In genomic region chr5:132489051-132489770, GRCh38 we compare ENCODE assay signal across 9 cellular contexts. TPM values are rescaled to one million over a fixed set of nuclear protein-coding genes. Genes with fewer than 3 reads are reported as not detected.
DNase-seq lines count a peak whose midpoint lies in the region; ATAC-seq and TF ChIP-seq lines count a peak whose summit lies in the region.
"Had no signal": no experiment of that assay in that cellular context is flagged by ENCODE, and none has a peak within 500 bp of the region (broad histone marks: within the 10 kb centered on the region; RNA-seq: fewer than 3 reads in every experiment).

No MANE protein-coding gene starts in this region.

- TSS peak; percentile 44 for BruUV-seq in Caco-2 (replicated peaks; lab: Mats Ljungman, UMichigan)

- no peak for ATAC-seq in HG03039 (IDR thresholded peaks at IDR 0.05; ENCODE audit: unreplicated experiment)

- DNase-seq in Caco-2 (no peak), OCI-M1 (lab: John Stamatoyannopoulos, UW) (peak; percentile 48), colonic mucosa (peak; percentile 41), neural crest cell (ENCODE audit: low read depth, low spot score) (no peak), NCI-H146 treated with DMSO at 0.1 percent for 48 hours (lab: John Stamatoyannopoulos, UW; ENCODE audit: unreplicated experiment) (no peak), NCI-H2196 treated with DMSO at 0.1 percent for 48 hours (lab: John Stamatoyannopoulos, UW; ENCODE audit: unreplicated experiment) (no peak), NCI-H774 (lab: John Stamatoyannopoulos, UW) (no peak)

- peak overlapping the region; percentile 98 for H3K9ac ChIP-seq in colonic mucosa (ENCODE audit: low read depth in 2 of 2, low read length in 2 of 2)

- H3K4me1 Mint-ChIP-seq in Caco-2 (ENCODE audit: low read depth, unreplicated experiment): peaks cover 7% of the 10 kb centered on the region
- no peaks in the 10 kb centered on the region for H3K4me1 Mint-ChIP-seq in neural crest cell

- POLR2A ChIA-PET in Caco-2 (lab: Charles Lee): interaction anchor here (0.5 to 2.0 kb wide), 3 partner anchors 51 to 195 kb away, joined by 3 to 8 read pairs (median 4); partner anchors contain the start of gene SLC22A4

- H3K27ac Mint-ChIP-seq in Caco-2 (ENCODE audit: unreplicated experiment): no peak overlapping the region
- H3K27ac Mint-ChIP-seq in neural crest cell (ENCODE audit: unreplicated experiment): no peak overlapping the region

- H3K36me3 ChIP-seq in Caco-2 (ENCODE audit: control insufficient read depth, insufficient read depth, low read length) (peaks cover 1% of the 10 kb centered on the region; the same call in 1 of the 2 replicates), colonic mucosa (peaks cover 33% of the 10 kb centered on the region)

- intact Hi-C loops in Caco-2 (cut with micrococcal nuclease; ENCODE audit: unreplicated experiment) (no loop called here), colonic mucosa (cut with DNase I) (loop anchor here (10.0 kb wide), 1 partner anchor 194 kb away; the partner anchor contains the start of gene SLC22A4)

- H3K4me1 ChIP-seq in Caco-2 (peaks cover 17% of the 10 kb centered on the region), colonic mucosa (peaks cover 6% of the 10 kb centered on the region)

- H3K9me3 ChIP-seq in Caco-2 (no peaks in the 10 kb centered on the region), colonic mucosa (no peaks in the 10 kb centered on the region)

- TF ChIP-seq CTCF in Caco-2 (IDR thresholded peaks at IDR 0.05; ENCODE audit: insufficient read depth in 1 of 2, low read depth in 1 of 2, low read length in 1 of 2, severe bottlenecking in 1 of 2, unreplicated experiment in 1 of 2) (no peak), colonic mucosa (IDR thresholded peaks at IDR 0.05) (no peak), neural crest cell (conservative IDR thresholded peaks at IDR 0.05) (no peak)

- H3K36me3 Mint-ChIP-seq in Caco-2 (ENCODE audit: insufficient read depth, unreplicated experiment): peaks cover 25% of the 10 kb centered on the region
- peaks cover 2% of the 10 kb centered on the region for H3K36me3 Mint-ChIP-seq in neural crest cell (ENCODE audit: low read depth)

- H3K27me3 ChIP-seq in Caco-2 (replicated peaks; ENCODE audit: control insufficient read depth, insufficient read depth, low read length): no peaks in the 10 kb centered on the region
- H3K27me3 ChIP-seq in colonic mucosa: no peaks in the 10 kb centered on the region

- H3K4me3 Mint-ChIP-seq in Caco-2 (ENCODE audit: unreplicated experiment) (peak overlapping the region; percentile 81), neural crest cell (peak overlapping the region; percentile 80)

- peak overlapping the region; percentile 99 for H3K27ac ChIP-seq in colonic mucosa

- H3K4me3 ChIP-seq in Caco-2 (ENCODE audit: low read depth, low read length): peak overlapping the region; percentile 89
- peak overlapping the region; percentile 91 for H3K4me3 ChIP-seq in colonic mucosa

- CTCF ChIA-PET in Caco-2 (lab: Charles Lee): interaction anchor here (1.2 to 2.2 kb wide), 3 partner anchors 8 to 13 kb away, joined by 3 to 14 read pairs (median 10); no protein-coding TSS in a partner anchor

- H3K9me3 Mint-ChIP-seq in Caco-2 (ENCODE audit: unreplicated experiment) (no peaks in the 10 kb centered on the region), neural crest cell (no peaks in the 10 kb centered on the region)

- H3K27me3 Mint-ChIP-seq in Caco-2 (ENCODE audit: insufficient read depth, unreplicated experiment): no peaks in the 10 kb centered on the region
- peaks cover 47% of the 10 kb centered on the region for H3K27me3 Mint-ChIP-seq in neural crest cell (ENCODE audit: low read depth)

RNA-seq across cellular contexts. Expression of gene IRF1, which starts 1.4 kb away (rescaled TPM):
- total RNA-seq in Caco-2 (2022) (16.0 and 16.8 TPM in 2 replicates), colonic mucosa (10 to 100 TPM; 59.7 to 87.8 TPM), neural crest cell (4.5 and 4.7 TPM in 2 replicates)

RNA-seq across cellular contexts. Expression of gene IL5, which starts 54.1 kb away (rescaled TPM):
- total RNA-seq in Caco-2 (2022) (not detected in 2 replicates), colonic mucosa (not detected), neural crest cell (not detected in 2 replicates)
- total RNA-seq: left colon had no signal

Comparison
In these comparisons a context has a peak if more than half of its experiments do, and no peak if none do; other contexts are left out.
1. DNase-seq: peak in OCI-M1 (single experiment) and colonic mucosa (single experiment); none in Caco-2 (0 of 2), neural crest cell (single experiment), NCI-H146 treated with DMSO at 0.1 percent for 48 hours (single experiment), NCI-H2196 treated with DMSO at 0.1 percent for 48 hours (single experiment) and NCI-H774 (single experiment).